In the genomic region with DNA sequence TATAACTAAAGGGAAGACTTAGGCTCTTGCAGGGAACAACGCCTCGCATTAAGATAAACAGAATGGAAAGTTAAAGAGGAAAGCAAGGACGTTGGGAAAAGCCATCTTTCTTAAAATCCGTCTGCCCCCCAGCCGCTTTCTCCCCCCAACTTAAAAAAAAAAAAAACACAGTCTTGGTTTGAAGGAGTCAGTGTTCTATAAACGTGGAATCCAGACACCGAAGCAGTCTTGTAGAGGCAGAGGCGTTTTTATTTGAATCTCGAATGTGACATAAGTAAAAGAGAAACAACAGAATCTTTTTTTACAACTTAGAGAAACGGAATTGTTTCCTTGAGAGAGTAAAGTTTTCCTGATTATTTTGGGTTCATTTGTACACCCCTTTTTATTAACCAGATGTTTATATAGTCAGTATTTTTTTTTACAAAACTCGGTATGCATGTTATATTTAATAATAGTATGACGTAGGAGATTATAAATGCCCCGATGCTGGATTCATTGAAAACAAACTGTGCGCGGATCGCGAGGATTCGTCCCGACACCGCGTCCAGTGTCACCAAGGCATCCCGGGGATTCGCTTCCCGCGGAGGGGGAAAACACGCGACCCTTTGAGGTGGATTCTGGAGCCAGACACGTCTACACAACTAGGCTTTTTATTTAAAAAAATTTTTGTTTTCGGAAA, we compare ENCODE assay signal across 8 cellular contexts. TPM values are rescaled to one million over a fixed set of nuclear protein-coding genes. Genes with fewer than 3 reads are reported as not detected.
A peak's percentile ranks its signal among the peaks of the same experiment; 100 is the strongest.
DNase-seq lines count a peak whose midpoint lies in the region; ATAC-seq, FAIRE-seq and TF ChIP-seq lines count a peak whose summit lies in the region.

No MANE protein-coding gene starts in this region.

- 0 to 2% (median 1%) methylated on average over 29 of the region's 29 CpGs for WGBS in spleen, 5 donors

- POLR2A ChIA-PET in HEK293 (lab: Yijun Ruan, JAX) = interaction anchor here (0.6 to 1.9 kb wide), 11 partner anchors 20 to 365 kb away, joined by 3 to 14 read pairs (median 5); partner anchors contain the start of genes ERCC6L2 and FANCC

- no peak overlapping the region for H3K9ac ChIP-seq in iPS-15b (ENCODE audit: low read depth, low read length)

- H3K4me1 ChIP-seq in BE2C (peaks cover 10% of the 10 kb centered on the region), HEK293 (ENCODE audit: control insufficient read depth, insufficient read depth, low read length) (peaks cover 9% of the 10 kb centered on the region), iPS-15b (ENCODE audit: control insufficient read depth, insufficient read depth, low read length) (peaks cover 29% of the 10 kb centered on the region), spleen (peaks cover 9 to 78% (median 58%) of the 10 kb centered on the region in 6 donors)

- peaks cover 10 to 11% of the 10 kb centered on the region in 2 donors for H3K36me3 Mint-ChIP-seq in activated naive CD4-positive, alpha-beta T cell treated with anti-CD3 and anti-CD28 coated beads, Interleukin-2, amount 50 U/mL, for 72 hours

- FAIRE-seq in HTR-8/SVneo (lab: Jason Lieb, UNC) = no peak

- H3K4me3 ChIP-seq in BE2C (ENCODE audit: low read depth, low read length) (peak overlapping the region; percentile 95), HEK293 (ENCODE audit: low read depth, low read length) (peak overlapping the region; percentile 67), iPS-15b (ENCODE audit: low read depth, low read length) (peak overlapping the region; percentile 79), spleen (peak overlapping the region; percentile 53 to 89 (median 70))

- intact Hi-C loops in spleen (cut with DNase I; ENCODE audit: low total_unique reads) = no loop called here

- ATAC-seq in activated naive CD4-positive, alpha-beta T cell treated with anti-CD3 and anti-CD28 coated beads, Interleukin-2, amount 50 U/mL, for 72 hours = no peak

- no peaks in the 10 kb centered on the region for H3K9me3 Mint-ChIP-seq in activated naive CD4-positive, alpha-beta T cell treated with anti-CD3 and anti-CD28 coated beads, Interleukin-2, amount 50 U/mL, for 72 hours

- TF ChIP-seq POLR2A in spleen (IDR thresholded peaks at IDR 0.05) = no peak

- DNase-seq in BE2C (peak; percentile 43), spleen (no peak), SIG-M5 (lab: John Stamatoyannopoulos, UW) (no peak), HTR-8/SVneo (ENCODE audit: insufficient read length, low spot score) (no peak), NCI-H226 (no peak)
- DNase-seq in activated naive CD4-positive, alpha-beta T cell treated with anti-CD3 and anti-CD28 coated beads, Interleukin-2, amount 50 U/mL, for 72 hours (ENCODE audit: low spot score in 2 of 2) = no peak

- TF ChIP-seq CTCF in BE2C (IDR thresholded peaks at IDR 0.05; ENCODE audit: low read depth, low read length) (no peak), HEK293 (tag by site-specific recombination; IDR thresholded peaks at IDR 0.05) (no peak), spleen (IDR thresholded peaks at IDR 0.05 in 8 of 11, conservative IDR thresholded peaks at IDR 0.05 in 3 of 11) (no peak)

- H3K27ac Mint-ChIP-seq in activated naive CD4-positive, alpha-beta T cell treated with anti-CD3 and anti-CD28 coated beads, Interleukin-2, amount 50 U/mL, for 72 hours = peak overlapping the region; percentile 57 to 87

- CTCF ChIA-PET in HEK293 (lab: Yijun Ruan, JAX) = interaction anchor here (0.7 to 1.0 kb wide), 2 partner anchors 11 to 869 kb away, joined by 3 to 4 read pairs; no protein-coding TSS in a partner anchor

- no peaks in the 10 kb centered on the region for H3K27me3 ChIP-seq in BE2C
- peaks cover 30% of the 10 kb centered on the region for H3K27me3 ChIP-seq in iPS-15b (ENCODE audit: control insufficient read depth, insufficient read depth, low read length)
- peaks cover 0 to 100% (median 38%) of the 10 kb centered on the region in 7 donors for H3K27me3 ChIP-seq in spleen (replicated peaks in 1 of 7)

- H3K9me3 ChIP-seq in BE2C (no peaks in the 10 kb centered on the region), HEK293 (ENCODE audit: control insufficient read depth, insufficient read depth, low read depth, low read length) (no peaks in the 10 kb centered on the region), iPS-15b (ENCODE audit: control insufficient read depth, insufficient read depth, low read length) (no peaks in the 10 kb centered on the region), spleen (no peaks in the 10 kb centered on the region)

- H3K27ac ChIP-seq in HEK293 (ENCODE audit: extremely low read depth, low read depth, low read length) = peak overlapping the region; percentile 99
- peak overlapping the region; percentile 55 to 90 (median 87) for H3K27ac ChIP-seq in spleen

- H3K36me3 ChIP-seq in BE2C (no peaks in the 10 kb centered on the region), HEK293 (ENCODE audit: control insufficient read depth in 2 of 2, insufficient read depth in 1 of 2, low read length in 2 of 2) (no peaks in the 10 kb centered on the region), iPS-15b (ENCODE audit: control insufficient read depth, insufficient read depth, low read length) (no peaks in the 10 kb centered on the region), spleen (no peaks in the 10 kb centered on the region)

TF ChIP-seq in HEK293, 187 proteins besides CTCF, POLR2A, EP300 and RAD21 (continues in another document):
- TF ChIP-seq ZNF362 (tag by site-specific recombination; IDR thresholded peaks at IDR 0.05) (peak; percentile 64; the same call in 1 of the 2 replicates), ZNF585B (tag by site-specific recombination; IDR thresholded peaks at IDR 0.05) (no peak), ZNF692 (tag by site-specific recombination; IDR thresholded peaks at IDR 0.05) (no peak), ZNF626 (tag by site-specific recombination; IDR thresholded peaks at IDR 0.05) (no peak), PRDM1 (tag by site-specific recombination; IDR thresholded peaks at IDR 0.05) (peak; percentile 49), ZNF335 (tag by site-specific recombination; conservative IDR thresholded peaks at IDR 0.05) (peak; percentile 9), ZNF391 (tag by site-specific recombination; IDR thresholded peaks at IDR 0.05; ENCODE audit: borderline replicate concordance, low read depth) (no peak), IKZF3 (tag by site-specific recombination; IDR thresholded peaks at IDR 0.05) (peak; percentile 25; the same call in 1 of the 2 replicates), ZNF629 (tag by site-specific recombination; IDR thresholded peaks at IDR 0.05) (peak; percentile 37; the same call in 1 of the 2 replicates), PRDM6 (tag by site-specific recombination; IDR thresholded peaks at IDR 0.05) (peak; percentile 35; the same call in 1 of the 2 replicates)
- TF ChIP-seq, protein P1, sequence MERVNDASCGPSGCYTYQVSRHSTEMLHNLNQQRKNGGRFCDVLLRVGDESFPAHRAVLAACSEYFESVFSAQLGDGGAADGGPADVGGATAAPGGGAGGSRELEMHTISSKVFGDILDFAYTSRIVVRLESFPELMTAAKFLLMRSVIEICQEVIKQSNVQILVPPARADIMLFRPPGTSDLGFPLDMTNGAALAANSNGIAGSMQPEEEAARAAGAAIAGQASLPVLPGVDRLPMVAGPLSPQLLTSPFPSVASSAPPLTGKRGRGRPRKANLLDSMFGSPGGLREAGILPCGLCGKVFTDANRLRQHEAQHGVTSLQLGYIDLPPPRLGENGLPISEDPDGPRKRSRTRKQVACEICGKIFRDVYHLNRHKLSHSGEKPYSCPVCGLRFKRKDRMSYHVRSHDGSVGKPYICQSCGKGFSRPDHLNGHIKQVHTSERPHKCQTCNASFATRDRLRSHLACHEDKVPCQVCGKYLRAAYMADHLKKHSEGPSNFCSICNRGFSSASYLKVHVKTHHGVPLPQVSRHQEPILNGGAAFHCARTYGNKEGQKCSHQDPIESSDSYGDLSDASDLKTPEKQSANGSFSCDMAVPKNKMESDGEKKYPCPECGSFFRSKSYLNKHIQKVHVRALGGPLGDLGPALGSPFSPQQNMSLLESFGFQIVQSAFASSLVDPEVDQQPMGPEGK (tag by site-specific recombination; IDR thresholded peaks at IDR 0.05) = 0 out of 2 replicates have a peak, but pooled peaks have one; percentile 26

RNA-seq across cellular contexts. Expression of gene PTCH1, which starts 6.8 kb away (rescaled TPM):
- 39.6 TPM for polyA plus RNA-seq in BE2C (2012; ENCODE audit: insufficient read depth, insufficient read length, low read depth)
- 1 to 10 TPM; 2.7 to 7.9 TPM for total RNA-seq in activated naive CD4-positive, alpha-beta T cell treated with anti-CD3 and anti-CD28 coated beads, Interleukin-2, amount 50 U/mL, for 72 hours
- total RNA-seq in spleen = 10 to 100 TPM; 10.8 to 32.1 (median 12.4) TPM
- polyA plus RNA-seq in spleen = 1 to 10 TPM in 2 of 3 donors, under 1 TPM in 1; 0.70 to 2.1 (median 1.5) TPM
